Comparison of ENCODE assay signal across 8 cellular contexts in genomic region chr12:71840226-71840847, GRCh38. TPM values are rescaled to one million over a fixed set of nuclear protein-coding genes. Genes with fewer than 3 reads are reported as not detected.
DNase-seq lines count a peak whose midpoint lies in the region; ATAC-seq and TF ChIP-seq lines count a peak whose summit lies in the region.

No MANE protein-coding gene starts in this region.

- peak; percentile 29 for ATAC-seq in GM19395 (IDR thresholded peaks at IDR 0.05; ENCODE audit: unreplicated experiment)

- peak overlapping the region; percentile 82 for H3K9ac ChIP-seq in neural cell (ENCODE audit: low read length)

- H3K27me3 Mint-ChIP-seq in T-helper 2 cell treated with Interferon-gamma antibody and Interleukin-4, amounts not matched to agents 5 μg/mL and 100 μg/mL, for 36 hours (ENCODE audit: low read depth), result no peaks in the 10 kb centered on the region

- H3K4me1 ChIP-seq in esophagus muscularis mucosa, result peaks cover 22 to 59% (median 55%) of the 10 kb centered on the region in 4 donors

- no peaks in the 10 kb centered on the region for H4K20me1 ChIP-seq in neural cell (ENCODE audit: insufficient read depth)

- H3K36me3 ChIP-seq in esophagus muscularis mucosa (no peaks in the 10 kb centered on the region), neural cell (ENCODE audit: insufficient read depth, low read length) (no peaks in the 10 kb centered on the region)

- H3K4me3 Mint-ChIP-seq in T-helper 2 cell treated with Interferon-gamma antibody and Interleukin-4, amounts not matched to agents 5 μg/mL and 100 μg/mL, for 36 hours, result peak overlapping the region; percentile 96

- peak; percentile 30 for DNase-seq in COLO668 (lab: John Stamatoyannopoulos, UW; ENCODE audit: unreplicated experiment)
- DNase-seq in HS-5 (ENCODE audit: low read depth), result peak; percentile 76
- DNase-seq in T-helper 2 cell treated with Interferon-gamma antibody and Interleukin-4, amounts not matched to agents 5 μg/mL and 100 μg/mL, for 36 hours (ENCODE audit: low spot score), result peak; percentile 5
- no peak for DNase-seq in esophagus muscularis mucosa (ENCODE audit: extremely low spot score)
- no peak for DNase-seq in NCI-H1048 (lab: John Stamatoyannopoulos, UW)
- no peak for DNase-seq in GM20000 (ENCODE audit: low spot score)

- H3K27ac ChIP-seq in esophagus muscularis mucosa (replicated peaks in 1 of 4) (peak overlapping the region; percentile 90 to 98 (median 94)), neural cell (ENCODE audit: low read length) (peak overlapping the region; percentile 87)

- TF ChIP-seq CTCF in esophagus muscularis mucosa (IDR thresholded peaks at IDR 0.05), result no peak
- TF ChIP-seq CTCF in neural cell (IDR thresholded peaks at IDR 0.05; ENCODE audit: poor library complexity, severe bottlenecking), result no peak
- TF ChIP-seq CTCF in GM20000 (IDR thresholded peaks at IDR 0.05; ENCODE audit: extremely low read depth, missing control alignments), result no peak

- 3% methylated on average over 20 of the region's 20 CpGs for WGBS in esophagus muscularis mucosa

- peaks cover 21% of the 10 kb centered on the region for H3K4me1 Mint-ChIP-seq in T-helper 2 cell treated with Interferon-gamma antibody and Interleukin-4, amounts not matched to agents 5 μg/mL and 100 μg/mL, for 36 hours (ENCODE audit: low read depth)

- peak overlapping the region; percentile 98 for H3K27ac Mint-ChIP-seq in T-helper 2 cell treated with Interferon-gamma antibody and Interleukin-4, amounts not matched to agents 5 μg/mL and 100 μg/mL, for 36 hours

- H3K27me3 ChIP-seq in esophagus muscularis mucosa (no peaks in the 10 kb centered on the region), neural cell (ENCODE audit: insufficient read depth, low read depth, low read length) (no peaks in the 10 kb centered on the region)

- no peaks in the 10 kb centered on the region for H3K9me2 ChIP-seq in neural cell (ENCODE audit: insufficient read depth, low read length)

- H3K9me3 Mint-ChIP-seq in T-helper 2 cell treated with Interferon-gamma antibody and Interleukin-4, amounts not matched to agents 5 μg/mL and 100 μg/mL, for 36 hours, result no peaks in the 10 kb centered on the region

- H3K4me2 ChIP-seq in neural cell (ENCODE audit: low read length), result peak overlapping the region; percentile 88

- no peak for TF ChIP-seq EP300 in esophagus muscularis mucosa (IDR thresholded peaks at IDR 0.05)
- no peak for TF ChIP-seq EP300 in neural cell (conservative IDR thresholded peaks at IDR 0.05; ENCODE audit: poor library complexity, severe bottlenecking)

- peak overlapping the region; percentile 53 for H2AFZ ChIP-seq in neural cell (ENCODE audit: low read depth, low read length)

- TF ChIP-seq POLR2A in esophagus muscularis mucosa (IDR thresholded peaks at IDR 0.05; ENCODE audit: low read depth), result no peak

- H3K4me3 ChIP-seq in esophagus muscularis mucosa, result peak overlapping the region; percentile 60 to 95 (median 74)
- peak overlapping the region; percentile 75 for H3K4me3 ChIP-seq in neural cell (ENCODE audit: low read length)

- H3K79me2 ChIP-seq in neural cell (replicated peaks; ENCODE audit: insufficient read depth, low read length), result peaks cover 45% of the 10 kb centered on the region

- H3K9me3 ChIP-seq in esophagus muscularis mucosa (no peaks in the 10 kb centered on the region), neural cell (ENCODE audit: low read length) (no peaks in the 10 kb centered on the region)

- TF ChIP-seq RAD21 in neural cell (conservative IDR thresholded peaks at IDR 0.05), result no peak

- intact Hi-C loops in esophagus muscularis mucosa (cut with DNase I), result no loop called here

- H3F3A ChIP-seq in neural cell (ENCODE audit: insufficient read depth, low read length, poor library complexity, severe bottlenecking), result no peaks in the 10 kb centered on the region

- H3K36me3 Mint-ChIP-seq in T-helper 2 cell treated with Interferon-gamma antibody and Interleukin-4, amounts not matched to agents 5 μg/mL and 100 μg/mL, for 36 hours (ENCODE audit: low read depth), result peaks cover 15% of the 10 kb centered on the region

TF ChIP-seq in neural cell, 6 proteins besides CTCF, POLR2A, EP300 and RAD21:
- TF ChIP-seq EZH2 (IDR thresholded peaks at IDR 0.05; ENCODE audit: borderline replicate concordance, insufficient read depth, low read length, poor library complexity, severe bottlenecking), result no peak
TF ChIP-seq in neural cell: peak in this region for 0.

RNA-seq across cellular contexts. Expression of gene TBC1D15, which starts 0.8 kb away (rescaled TPM):
- total RNA-seq in esophagus muscularis mucosa, result 10 to 100 TPM; 20.8 to 41.7 (median 30.3) TPM
- polyA plus RNA-seq in neural cell, result 26.7 and 28.0 TPM in 2 replicates
- polyA minus RNA-seq in neural cell, result 45.8 and 48.6 TPM in 2 replicates

Comparison
In these comparisons a context has a peak if more than half of its experiments do, and no peak if none do; other contexts are left out.
1. DNase-seq: peak in COLO668 (single experiment), HS-5 (single experiment) and T-helper 2 cell treated with Interferon-gamma antibody and Interleukin-4, amounts not matched to agents 5 μg/mL and 100 μg/mL, for 36 hours (single experiment); none in esophagus muscularis mucosa (single experiment), NCI-H1048 (single experiment) and GM20000 (single experiment).